17 cellular contexts compared by ENCODE assay signal in the genomic region with DNA sequence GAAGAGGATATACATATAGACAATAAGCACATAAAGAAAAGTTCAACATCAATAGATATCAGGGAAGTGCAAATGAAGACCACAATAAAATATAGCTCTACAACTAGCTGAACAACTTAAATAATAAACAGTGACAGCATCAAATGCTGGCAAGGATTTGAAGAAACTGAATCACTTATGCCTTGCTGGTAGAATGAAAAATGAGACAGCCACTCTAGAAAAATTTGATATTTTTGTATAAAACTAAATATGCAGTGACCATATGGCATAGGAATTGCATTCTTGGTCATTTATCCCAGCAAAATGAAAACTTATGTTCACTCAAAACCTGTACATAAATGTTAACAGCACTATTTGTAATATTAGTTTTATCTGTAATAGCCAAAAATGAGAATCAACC.
A peak's percentile ranks its signal among the peaks of the same experiment; 100 is the strongest.
DNase-seq lines count a peak whose midpoint lies in the region; ATAC-seq and TF ChIP-seq lines count a peak whose summit lies in the region.
"Had no signal": no experiment of that assay in that cellular context is flagged by ENCODE, and none has a peak within 500 bp of the region (broad histone marks: within the 10 kb centered on the region; RNA-seq: fewer than 3 reads in every experiment).

No MANE protein-coding gene starts in this region.

- H3K36me3 Mint-ChIP-seq in osteocyte (ENCODE audit: unreplicated experiment) = no peaks in the 10 kb centered on the region
- H3K36me3 Mint-ChIP-seq: CD8-positive, alpha-beta T cell had no signal

- peaks cover 16% of the 10 kb centered on the region in 2 donors for H3K9me3 ChIP-seq in breast epithelium

- DNase-seq in NCI-H2171 treated with DMSO at 0.1 percent for 48 hours (lab: John Stamatoyannopoulos, UW) (peak; percentile 24), NCI-H2171 (lab: John Stamatoyannopoulos, UW) (no peak), NCI-H69 (lab: John Stamatoyannopoulos, UW) (peak; percentile 66), amniotic stem cell (lab: John Stamatoyannopoulos, UW) (peak; percentile 14), osteocyte (ENCODE audit: extremely low spot score, unreplicated experiment) (no peak), omental fat pad (ENCODE audit: low spot score) (no peak), breast epithelium (ENCODE audit: low spot score in 2 of 2) (no peak)
- DNase-seq: Calu3; CD8-positive, alpha-beta T cell; DMS79 treated with DMSO at 0.1 percent for 48 hours; GF-D8; HFFc6 had no signal

- H3K4me1 Mint-ChIP-seq in osteocyte (ENCODE audit: unreplicated experiment) = peaks cover 15% of the 10 kb centered on the region
- H3K4me1 Mint-ChIP-seq: B cell, GM23338 had no signal

- H3K27ac ChIP-seq in breast epithelium = no peak overlapping the region
- H3K27ac ChIP-seq: BLaER1 treated with 17β-estradiol and CSF1 and Interleukin-3, amounts not matched to agents 10 nM and 100 nM; HL-60 had no signal

- ATAC-seq in omental fat pad (ENCODE audit: low FRiP score) = no peak
- ATAC-seq: CD8-positive, alpha-beta T cell; GM23338; HCT116 had no signal

- intact Hi-C loops in breast epithelium (cut with DNase I; ENCODE audit: low total_unique reads) = no loop called here

- no peaks in the 10 kb centered on the region for H3K27me3 Mint-ChIP-seq in osteocyte (ENCODE audit: unreplicated experiment)
- H3K27me3 Mint-ChIP-seq: B cell had no signal

- no peak for TF ChIP-seq POLR2A in breast epithelium (IDR thresholded peaks at IDR 0.05)

- H3K27ac Mint-ChIP-seq in osteocyte (ENCODE audit: unreplicated experiment) = peak overlapping the region; percentile 33
- H3K27ac Mint-ChIP-seq: B cell; CD8-positive, alpha-beta T cell; GM23338; HFFc6 had no signal

- H3K9me3 Mint-ChIP-seq in osteocyte (ENCODE audit: unreplicated experiment) = no peaks in the 10 kb centered on the region

- no peaks in the 10 kb centered on the region for H3K27me3 ChIP-seq in breast epithelium
- H3K27me3 ChIP-seq: BLaER1 treated with 17β-estradiol and CSF1 and Interleukin-3, amounts not matched to agents 10 nM and 100 nM had no signal

- H3K4me3 Mint-ChIP-seq in osteocyte (ENCODE audit: unreplicated experiment) = no peak overlapping the region
- H3K4me3 Mint-ChIP-seq: B cell; CD8-positive, alpha-beta T cell; GM23338; HFFc6 had no signal

- no peak overlapping the region for H3K4me3 ChIP-seq in breast epithelium
- H3K4me3 ChIP-seq: BLaER1 treated with 17β-estradiol and CSF1 and Interleukin-3, amounts not matched to agents 10 nM and 100 nM; GM23338 had no signal

- no peaks in the 10 kb centered on the region for H3K36me3 ChIP-seq in breast epithelium
- H3K36me3 ChIP-seq: BLaER1 treated with 17β-estradiol and CSF1 and Interleukin-3, amounts not matched to agents 10 nM and 100 nM had no signal

- TF ChIP-seq CTCF in osteocyte (IDR thresholded peaks at IDR 0.05) = no peak
- TF ChIP-seq CTCF in omental fat pad (IDR thresholded peaks at IDR 0.05) = no peak
- TF ChIP-seq CTCF in breast epithelium (IDR thresholded peaks at IDR 0.05) = no peak

- H3K4me1 ChIP-seq in breast epithelium = no peaks in the 10 kb centered on the region
- H3K4me1 ChIP-seq: BLaER1 treated with 17β-estradiol and CSF1 and Interleukin-3, amounts not matched to agents 10 nM and 100 nM had no signal

Comparison
In these comparisons a context has a peak if more than half of its experiments do, and no peak if none do; other contexts are left out.
1. DNase-seq: peak in NCI-H2171 treated with DMSO at 0.1 percent for 48 hours (single experiment), NCI-H69 (single experiment) and amniotic stem cell (single experiment); none in NCI-H2171 (single experiment), osteocyte (single experiment), omental fat pad (single experiment) and breast epithelium (0 of 2).